Comparison of ENCODE assay signal across 21 cellular contexts in genomic region chr2:183193904-183194303, GRCh38.
"Had no signal": no experiment of that assay in that cellular context is flagged by ENCODE, and none has a peak within 500 bp of the region (broad histone marks: within the 10 kb centered on the region; RNA-seq: fewer than 3 reads in every experiment).

No MANE protein-coding gene starts in this region.

- DNase-seq: activated B cell treated with CpG ODN at 0.5 μM for 24 hours; activated CD4-positive, alpha-beta T cell treated with anti-CD3 and anti-CD28 coated beads for 1 hour; activated CD4-positive, alpha-beta T cell treated with anti-CD3 and anti-CD28 coated beads, Interleukin-2, amount 10 ng/mL, durations not matched to agents 24 days and 14 days; activated CD4-positive, alpha-beta T cell treated with anti-CD3 and anti-CD28 coated beads, Interleukin-2, amount 50 U/mL, for 48 hours; activated CD8-positive, alpha-beta memory T cell treated with anti-CD3 and anti-CD28 coated beads, Interleukin-2, amount 10 ng/mL, durations not matched to agents 7 days and 5 days; activated effector memory CD4-positive, alpha-beta T cell treated with Interleukin-2 at 50 U/mL for 16 hours; activated naive CD4-positive, alpha-beta T cell; activated naive CD8-positive, alpha-beta T cell treated with anti-CD3 and anti-CD28 coated beads, Interleukin-2, amount 50 U/mL, for 24 hours; activated T-cell treated with anti-CD3 and anti-CD28 coated beads, Interleukin-2, amount 50 U/mL, for 24 hours; amygdala; Kasumi-1; NCI-H1048; NCI-H146; NCI-H187 treated with DMSO at 0.1 percent for 48 hours; NCI-H2081 treated with DMSO at 0.1 percent for 48 hours; NCI-H446; NCI-H524; PC-3; SHP77 treated with DMSO at 0.1 percent for 48 hours had no signal

- FAIRE-seq: astrocyte had no signal

- ATAC-seq: activated CD8-positive, alpha-beta memory T cell treated with anti-CD3 and anti-CD28 coated beads, Interleukin-2, amount 10 ng/mL, durations not matched to agents 7 days and 5 days; activated naive CD4-positive, alpha-beta T cell treated with anti-CD3 and anti-CD28 coated beads, Interleukin-2, amount 50 U/mL, for 72 hours; activated naive CD8-positive, alpha-beta T cell treated with anti-CD3 and anti-CD28 coated beads, Interleukin-2, amount 50 U/mL, for 24 hours; PC-3 had no signal
